18 cellular contexts compared by ENCODE assay signal in the genomic region with DNA sequence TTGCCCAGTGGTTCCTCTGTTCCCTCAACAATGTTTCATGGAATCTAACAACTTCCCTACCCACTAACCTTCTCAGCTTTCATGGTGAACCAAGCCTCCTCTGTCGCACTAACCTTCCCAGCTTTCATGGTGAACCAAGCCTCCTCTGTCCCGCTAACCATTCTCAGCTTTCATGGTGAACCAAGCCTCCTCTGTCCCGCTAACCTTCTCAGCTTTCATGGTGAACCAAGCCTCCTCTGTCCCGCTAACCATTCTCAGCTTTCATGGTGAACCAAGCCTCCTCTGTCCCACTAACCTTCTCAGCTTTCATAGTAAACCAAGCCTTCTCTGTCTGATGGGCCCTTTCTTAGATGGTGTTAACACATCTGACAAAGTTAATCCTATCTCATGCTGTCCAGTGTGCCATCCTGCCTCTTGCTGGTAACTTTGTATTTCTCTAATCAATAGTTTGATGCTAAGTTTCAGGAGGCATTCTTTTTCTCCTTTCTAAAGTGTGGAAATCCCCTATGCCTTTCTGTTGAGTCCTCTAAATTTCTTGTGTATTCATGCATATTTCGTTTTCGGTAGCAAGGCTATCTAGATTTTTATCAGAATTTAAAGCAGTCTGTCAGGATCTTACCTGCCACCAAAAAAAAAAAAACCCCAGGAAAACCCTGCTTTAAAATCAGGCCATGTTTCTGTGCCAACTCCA.
"Had no signal": no experiment of that assay in that cellular context is flagged by ENCODE, and none has a peak within 500 bp of the region (broad histone marks: within the 10 kb centered on the region; RNA-seq: fewer than 3 reads in every experiment).

No MANE protein-coding gene starts in this region.

- H3K4me3 ChIP-seq: breast epithelium, dorsolateral prefrontal cortex, esophagus squamous epithelium, lung, thyroid gland had no signal

- H3K4me3 Mint-ChIP-seq: activated CD8-positive, alpha-beta memory T cell treated with anti-CD3 and anti-CD28 coated beads, Interleukin-2, amount 10 ng/mL, durations not matched to agents 7 days and 5 days; activated naive CD8-positive, alpha-beta T cell; naive B cell had no signal

- H3K27ac Mint-ChIP-seq: activated CD8-positive, alpha-beta memory T cell treated with anti-CD3 and anti-CD28 coated beads, Interleukin-2, amount 10 ng/mL, durations not matched to agents 7 days and 5 days; activated naive CD8-positive, alpha-beta T cell had no signal

- H3K9me3 ChIP-seq: breast epithelium, esophagus squamous epithelium, thyroid gland had no signal

- H3K4me1 Mint-ChIP-seq: naive B cell had no signal

- FAIRE-seq: urothelium cell line had no signal

- H3K27me3 ChIP-seq: breast epithelium, dorsolateral prefrontal cortex, esophagus squamous epithelium, thyroid gland had no signal

- DNase-seq: activated CD8-positive, alpha-beta memory T cell treated with anti-CD3 and anti-CD28 coated beads, Interleukin-2, amount 10 ng/mL, durations not matched to agents 7 days and 5 days; anterior cingulate cortex; dorsolateral prefrontal cortex; esophagus squamous epithelium; foreskin fibroblast; glutamatergic neuron; left cardiac atrium; naive B cell; retina; stimulated activated CD4-positive, alpha-beta T cell treated with anti-CD3 and anti-CD28 coated beads, Interleukin-4, amount 100 ng/mL, for 1 hour; stimulated activated CD8-positive, alpha-beta memory T cell treated with anti-CD3 and anti-CD28 coated beads, Interleukin-4, amount 100 ng/mL, for 48 hours; T1000; thyroid gland had no signal

- H3K27me3 Mint-ChIP-seq: activated CD8-positive, alpha-beta memory T cell treated with anti-CD3 and anti-CD28 coated beads, Interleukin-2, amount 10 ng/mL, durations not matched to agents 7 days and 5 days; activated naive CD8-positive, alpha-beta T cell; naive B cell had no signal

- ATAC-seq: activated CD8-positive, alpha-beta memory T cell treated with anti-CD3 and anti-CD28 coated beads, Interleukin-2, amount 10 ng/mL, durations not matched to agents 7 days and 5 days; left cardiac atrium had no signal

- H3K4me1 ChIP-seq: breast epithelium, esophagus squamous epithelium, thyroid gland had no signal

- H3K27ac ChIP-seq: breast epithelium, dorsolateral prefrontal cortex, esophagus squamous epithelium, thyroid gland, VCaP had no signal

- H3K9me3 Mint-ChIP-seq: naive B cell had no signal

- H3K36me3 ChIP-seq: breast epithelium, thyroid gland had no signal
